1 cellular context compared by ENCODE assay signal in the genomic region with DNA sequence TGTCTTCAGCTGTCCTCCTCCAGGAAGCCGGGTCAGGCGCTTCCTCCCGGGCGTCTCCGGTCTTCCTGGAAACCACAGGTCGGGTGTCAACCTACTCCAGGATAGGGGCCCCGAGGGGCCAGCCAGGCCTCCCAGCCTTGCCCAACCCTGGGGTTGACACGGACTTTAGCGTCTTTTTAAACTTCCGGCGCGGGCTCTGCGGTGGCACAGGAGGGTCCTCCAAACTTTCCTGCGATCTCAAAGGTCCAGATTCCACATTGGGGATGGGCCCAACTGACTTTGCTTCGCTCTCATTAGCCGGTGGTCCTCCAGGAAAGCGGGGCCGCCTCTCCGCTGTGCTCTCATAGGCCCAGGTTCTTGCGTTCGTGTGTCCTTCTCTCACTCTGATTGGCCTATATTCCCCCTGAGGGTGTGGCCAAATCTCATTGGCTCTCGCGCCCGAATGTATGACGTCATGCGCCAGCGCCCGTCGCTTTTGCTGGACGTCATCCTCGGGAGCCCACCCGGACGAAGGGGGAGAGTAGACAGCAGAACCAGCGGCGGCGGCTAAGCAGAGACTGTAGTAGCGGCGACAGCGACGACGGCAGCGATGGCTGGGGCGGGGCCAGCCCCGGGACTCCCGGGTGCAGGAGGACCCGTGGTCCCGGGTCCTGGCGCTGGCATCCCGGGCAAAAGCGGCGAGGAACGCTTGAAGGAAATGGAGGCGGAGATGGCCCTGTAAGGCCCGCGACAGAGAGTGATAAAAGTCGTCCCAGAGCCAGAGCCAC.
A peak's percentile ranks its signal among the peaks of the same experiment; 100 is the strongest.
TF ChIP-seq lines count a peak whose summit lies in the region.

A gene with protein sequence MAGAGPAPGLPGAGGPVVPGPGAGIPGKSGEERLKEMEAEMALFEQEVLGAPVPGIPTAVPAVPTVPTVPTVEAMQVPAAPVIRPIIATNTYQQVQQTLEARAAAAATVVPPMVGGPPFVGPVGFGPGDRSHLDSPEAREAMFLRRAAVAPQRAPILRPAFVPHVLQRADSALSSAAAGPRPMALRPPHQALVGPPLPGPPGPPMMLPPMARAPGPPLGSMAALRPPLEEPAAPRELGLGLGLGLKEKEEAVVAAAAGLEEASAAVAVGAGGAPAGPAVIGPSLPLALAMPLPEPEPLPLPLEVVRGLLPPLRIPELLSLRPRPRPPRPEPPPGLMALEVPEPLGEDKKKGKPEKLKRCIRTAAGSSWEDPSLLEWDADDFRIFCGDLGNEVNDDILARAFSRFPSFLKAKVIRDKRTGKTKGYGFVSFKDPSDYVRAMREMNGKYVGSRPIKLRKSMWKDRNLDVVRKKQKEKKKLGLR (plus strand): TSS at position 472 of the 767 bp plus-strand sequence. CDS start 118 bp downstream, at position 590.

TF ChIP-seq in HepG2, 621 proteins besides CTCF, POLR2A, EP300 and RAD21 (continued from another document and continues in another):
- TF ChIP-seq HIC2 (CRISPR knock-in tag; IDR thresholded peaks at IDR 0.05; ENCODE audit: low read depth), result no peak
- no peak for TF ChIP-seq KLF6 (CRISPR knock-in tag; IDR thresholded peaks at IDR 0.05)
- TF ChIP-seq HMG20A (CRISPR knock-in tag; IDR thresholded peaks at IDR 0.05; ENCODE audit: borderline replicate concordance), result no peak
- TF ChIP-seq POLR2AphosphoS2 (IDR thresholded peaks at IDR 0.05; ENCODE audit: low read depth, low read length), result no peak
- peak; percentile 53; the same call in 1 of the 2 replicates for TF ChIP-seq TAF1 (CRISPR knock-in tag; IDR thresholded peaks at IDR 0.05)
- TF ChIP-seq MXI1 (IDR thresholded peaks at IDR 0.05; ENCODE audit: borderline replicate concordance, low read depth, low read length), result peak; percentile 69; the same call in 1 of the 3 replicates
- no peak; the same call in 1 of the 2 replicates for TF ChIP-seq NFKBIZ (CRISPR knock-in tag; IDR thresholded peaks at IDR 0.05)
- TF ChIP-seq CEBPB (IDR thresholded peaks at IDR 0.05; ENCODE audit: borderline replicate concordance, low read depth, low read length), result peak; percentile 51; the same call in 1 of the 2 replicates
- TF ChIP-seq ATF6 (CRISPR knock-in tag; conservative IDR thresholded peaks at IDR 0.05), result no peak
- no peak for TF ChIP-seq ZHX1 (CRISPR knock-in tag; IDR thresholded peaks at IDR 0.05; ENCODE audit: low read depth)
- no peak for TF ChIP-seq BATF2 (CRISPR knock-in tag; IDR thresholded peaks at IDR 0.05)
- no peak for TF ChIP-seq RERE (CRISPR knock-in tag; IDR thresholded peaks at IDR 0.05; ENCODE audit: low read depth)
- TF ChIP-seq ZNF615 (CRISPR knock-in tag; IDR thresholded peaks at IDR 0.05; ENCODE audit: borderline replicate concordance), result no peak
- TF ChIP-seq, protein P1, sequence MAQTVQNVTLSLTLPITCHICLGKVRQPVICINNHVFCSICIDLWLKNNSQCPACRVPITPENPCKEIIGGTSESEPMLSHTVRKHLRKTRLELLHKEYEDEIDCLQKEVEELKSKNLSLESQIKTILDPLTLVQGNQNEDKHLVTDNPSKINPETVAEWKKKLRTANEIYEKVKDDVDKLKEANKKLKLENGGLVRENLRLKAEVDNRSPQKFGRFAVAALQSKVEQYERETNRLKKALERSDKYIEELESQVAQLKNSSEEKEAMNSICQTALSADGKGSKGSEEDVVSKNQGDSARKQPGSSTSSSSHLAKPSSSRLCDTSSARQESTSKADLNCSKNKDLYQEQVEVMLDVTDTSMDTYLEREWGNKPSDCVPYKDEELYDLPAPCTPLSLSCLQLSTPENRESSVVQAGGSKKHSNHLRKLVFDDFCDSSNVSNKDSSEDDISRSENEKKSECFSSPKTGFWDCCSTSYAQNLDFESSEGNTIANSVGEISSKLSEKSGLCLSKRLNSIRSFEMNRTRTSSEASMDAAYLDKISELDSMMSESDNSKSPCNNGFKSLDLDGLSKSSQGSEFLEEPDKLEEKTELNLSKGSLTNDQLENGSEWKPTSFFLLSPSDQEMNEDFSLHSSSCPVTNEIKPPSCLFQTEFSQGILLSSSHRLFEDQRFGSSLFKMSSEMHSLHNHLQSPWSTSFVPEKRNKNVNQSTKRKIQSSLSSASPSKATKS (CRISPR knock-in tag; IDR thresholded peaks at IDR 0.05), result no peak
- peak; percentile 85 for TF ChIP-seq TARDBP (CRISPR knock-in tag; IDR thresholded peaks at IDR 0.05)
- TF ChIP-seq FOXO4 (CRISPR knock-in tag; conservative IDR thresholded peaks at IDR 0.05), result no peak
- TF ChIP-seq MAF1 (CRISPR knock-in tag; IDR thresholded peaks at IDR 0.05; ENCODE audit: borderline replicate concordance), result peak; percentile 76; the same call in 1 of the 2 replicates
- peak; percentile 82; the same call in 1 of the 2 replicates for TF ChIP-seq YEATS4 (CRISPR knock-in tag; IDR thresholded peaks at IDR 0.05; ENCODE audit: borderline replicate concordance)
- peak; percentile 88 for TF ChIP-seq KMT2A (CRISPR knock-in tag; IDR thresholded peaks at IDR 0.05)
